9 cellular contexts compared by ENCODE assay signal in genomic region chr2:108620656-108621055, GRCh38.
DNase-seq lines count a peak whose midpoint lies in the region; ATAC-seq and TF ChIP-seq lines count a peak whose summit lies in the region.
"Had no signal": no experiment of that assay in that cellular context is flagged by ENCODE, and none has a peak within 500 bp of the region (broad histone marks: within the 10 kb centered on the region; RNA-seq: fewer than 3 reads in every experiment).

No MANE protein-coding gene starts in this region.

- H3K4me3 ChIP-seq in right atrium auricular region (no peak overlapping the region), mesendoderm (ENCODE audit: low read length) (no peak overlapping the region), vagina (peak overlapping the region in 1 of 2 donors; percentile 7)
- H3K4me3 ChIP-seq: SK-N-MC had no signal

- no peak overlapping the region for H3K4me2 ChIP-seq in mesendoderm (ENCODE audit: low read length)

- H3K36me3 Mint-ChIP-seq in activated T-helper 17 cell treated with anti-CD3 and anti-CD28 coated beads, Interleukin-2, amount 50 U/mL, for 72 hours (ENCODE audit: low read depth) = peaks cover 39% of the 10 kb centered on the region

- H3K79me1 ChIP-seq in mesendoderm (ENCODE audit: low read length) = peaks cover 7% of the 10 kb centered on the region

- no peak overlapping the region for H3K4ac ChIP-seq in mesendoderm (ENCODE audit: low read depth, low read length)

- no peak overlapping the region for H3K23ac ChIP-seq in mesendoderm (ENCODE audit: low read length)

- H4K5ac ChIP-seq in mesendoderm (ENCODE audit: low read length) = no peak overlapping the region

- WGBS in mesendoderm (ENCODE audit: extremely low coverage, insufficient coverage, low lambda C conversion rate) = no CpG with 5 or more reads among the region's 3 CpGs

- TF ChIP-seq POLR2A in vagina (IDR thresholded peaks at IDR 0.05) = no peak

- peak overlapping the region; percentile 13 for H2BK15ac ChIP-seq in mesendoderm (replicated peaks; ENCODE audit: low read depth)

- H3K9me3 ChIP-seq in right atrium auricular region = no peaks in the 10 kb centered on the region
- no peaks in the 10 kb centered on the region for H3K9me3 ChIP-seq in vagina

- H3K9ac ChIP-seq in mesendoderm (ENCODE audit: low read length) = no peak overlapping the region

- peak overlapping the region; percentile 25 for H3K56ac ChIP-seq in mesendoderm (ENCODE audit: low read length)

- H3K4me1 ChIP-seq in right atrium auricular region = peaks cover 0 to 37% of the 10 kb centered on the region in 2 donors
- peaks cover 7% of the 10 kb centered on the region for H3K4me1 ChIP-seq in mesendoderm (ENCODE audit: control insufficient read depth, low read depth, low read length)
- peaks cover 79% of the 10 kb centered on the region for H3K4me1 ChIP-seq in vagina

- H2BK120ac ChIP-seq in mesendoderm (ENCODE audit: low read depth, low read length) = peak overlapping the region; percentile 36

- ATAC-seq in Right ventricle myocardium inferior = no peak
- ATAC-seq in activated T-helper 17 cell treated with anti-CD3 and anti-CD28 coated beads, Interleukin-2, amount 50 U/mL, for 72 hours (replicated peaks) = peak; percentile 6
- ATAC-seq in GM19324 (IDR thresholded peaks at IDR 0.05; ENCODE audit: low FRiP score, unreplicated experiment) = no peak

- H3K4me1 Mint-ChIP-seq in activated T-helper 17 cell treated with anti-CD3 and anti-CD28 coated beads, Interleukin-2, amount 50 U/mL, for 72 hours = peaks cover 30% of the 10 kb centered on the region

- TF ChIP-seq CTCF in right atrium auricular region (IDR thresholded peaks at IDR 0.05) (no peak), vagina (IDR thresholded peaks at IDR 0.05) (no peak)

- intact Hi-C loops in Right ventricle myocardium inferior (cut with DNase I) (no loop called here), vagina (cut with DNase I) (no loop called here)

- H3K9me3 Mint-ChIP-seq in activated T-helper 17 cell treated with anti-CD3 and anti-CD28 coated beads, Interleukin-2, amount 50 U/mL, for 72 hours = no peaks in the 10 kb centered on the region

- peaks cover 13% of the 10 kb centered on the region for H3K79me2 ChIP-seq in mesendoderm (ENCODE audit: control insufficient read depth, insufficient read depth, low read length)

- H3K27ac Mint-ChIP-seq in activated T-helper 17 cell treated with anti-CD3 and anti-CD28 coated beads, Interleukin-2, amount 50 U/mL, for 72 hours = peak overlapping the region; percentile 90

- H3K27me3 Mint-ChIP-seq in activated T-helper 17 cell treated with anti-CD3 and anti-CD28 coated beads, Interleukin-2, amount 50 U/mL, for 72 hours = no peaks in the 10 kb centered on the region

- H3K27ac ChIP-seq in right atrium auricular region = peak overlapping the region; percentile 0 to 17
- H3K27ac ChIP-seq in mesendoderm (ENCODE audit: low read depth, low read length) = peak overlapping the region; percentile 93
- peak overlapping the region; percentile 72 for H3K27ac ChIP-seq in vagina
- H3K27ac ChIP-seq: SK-N-MC had no signal

- no peak overlapping the region for H2AK5ac ChIP-seq in mesendoderm (ENCODE audit: low read length)

- no peak overlapping the region for H2BK5ac ChIP-seq in mesendoderm (ENCODE audit: low read length)

- DNase-seq in right atrium auricular region (ENCODE audit: low spot score) (no peak), Right ventricle myocardium inferior (ENCODE audit: missing footprints) (no peak), mesendoderm (no peak), vagina (ENCODE audit: extremely low spot score in 2 of 2) (no peak), GM03348 (ENCODE audit: low spot score) (no peak)
- DNase-seq in stimulated activated CD4-positive, alpha-beta T cell treated with anti-CD3 and anti-CD28 coated beads, Interleukin-4, amount 100 ng/mL, for 4 hours = no peak

- peak overlapping the region; percentile 95 for H3K18ac ChIP-seq in mesendoderm (ENCODE audit: low read length)

- no peak overlapping the region for H4K8ac ChIP-seq in mesendoderm (ENCODE audit: low read depth, low read length)

- H3K27me3 ChIP-seq in right atrium auricular region = no peaks in the 10 kb centered on the region
- H3K27me3 ChIP-seq in mesendoderm (ENCODE audit: insufficient read depth, low read length, poor library complexity) = no peaks in the 10 kb centered on the region
- no peaks in the 10 kb centered on the region for H3K27me3 ChIP-seq in vagina

- H3K36me3 ChIP-seq in right atrium auricular region = no peaks in the 10 kb centered on the region
- no peaks in the 10 kb centered on the region for H3K36me3 ChIP-seq in mesendoderm (ENCODE audit: control insufficient read depth, insufficient read depth, low read length)
- no peaks in the 10 kb centered on the region for H3K36me3 ChIP-seq in vagina

- H3K4me3 Mint-ChIP-seq in activated T-helper 17 cell treated with anti-CD3 and anti-CD28 coated beads, Interleukin-2, amount 50 U/mL, for 72 hours = peak overlapping the region; percentile 84

Comparison
In these comparisons a context has a peak if more than half of its experiments do, and no peak if none do; other contexts are left out.
1. H3K27ac ChIP-seq: peak in every context shown above with its lines; median percentile 93 in mesendoderm; 72 in vagina; 8 in right atrium auricular region.